ENCODE assay signal across 1 cellular context in genomic region chr15:99167640-99168039, GRCh38.
TF ChIP-seq lines count a peak whose summit lies in the region.

No MANE protein-coding gene starts in this region.

TF ChIP-seq in SK-N-SH treated with all-trans-retinoic acid at 6 μM for 48 hours, 23 proteins besides CTCF, POLR2A, EP300 and RAD21 (continued from another document):
- TF ChIP-seq TCF4 (CRISPR knock-in tag; IDR thresholded peaks at IDR 0.05; ENCODE audit: borderline replicate concordance) = no peak
- no peak for TF ChIP-seq SNAI2 (CRISPR knock-in tag; IDR thresholded peaks at IDR 0.05)
- TF ChIP-seq CREB5 (CRISPR knock-in tag; IDR thresholded peaks at IDR 0.05; ENCODE audit: low read depth) = no peak
- TF ChIP-seq BACH2 (CRISPR knock-in tag; IDR thresholded peaks at IDR 0.05; ENCODE audit: borderline replicate concordance) = no peak
- TF ChIP-seq CSDC2 (CRISPR knock-in tag; IDR thresholded peaks at IDR 0.05) = no peak
- TF ChIP-seq ZFP3 (CRISPR knock-in tag; IDR thresholded peaks at IDR 0.05) = no peak
- TF ChIP-seq PPARA (CRISPR knock-in tag; IDR thresholded peaks at IDR 0.05; ENCODE audit: borderline replicate concordance) = no peak
- no peak for TF ChIP-seq ZC3H10 (CRISPR knock-in tag; IDR thresholded peaks at IDR 0.05)
- no peak for TF ChIP-seq GLIS3 (CRISPR knock-in tag; IDR thresholded peaks at IDR 0.05)
- TF ChIP-seq ZFP30 (CRISPR knock-in tag; IDR thresholded peaks at IDR 0.05) = no peak
